34 cellular contexts compared by ENCODE assay signal in genomic region chr6:168411793-168412192, GRCh38. TPM values are rescaled to one million over a fixed set of nuclear protein-coding genes. Genes with fewer than 3 reads are reported as not detected.
"Had no signal": no experiment of that assay in that cellular context is flagged by ENCODE, and none has a peak within 500 bp of the region (broad histone marks: within the 10 kb centered on the region; RNA-seq: fewer than 3 reads in every experiment).

No MANE protein-coding gene starts in this region.

- H3K27me3 ChIP-seq: adrenal gland, body of pancreas, brain microvascular endothelial cell, breast epithelium had no signal

- H3K36me3 Mint-ChIP-seq: activated CD4-positive, alpha-beta memory T cell treated with anti-CD3 and anti-CD28 coated beads for 36 hours; activated CD8-positive, alpha-beta memory T cell treated with anti-CD3 and anti-CD28 coated beads, Interleukin-2, amount 10 ng/mL, durations not matched to agents 7 days and 5 days; activated naive CD4-positive, alpha-beta T cell treated with anti-CD3 and anti-CD28 coated beads, Interleukin-2, amount 50 U/mL, for 72 hours; activated naive CD8-positive, alpha-beta T cell treated with anti-CD3 and anti-CD28 coated beads for 36 hours had no signal

- H3K9me3 ChIP-seq: adrenal gland, body of pancreas, breast epithelium had no signal

- H3K4me3 Mint-ChIP-seq: activated B cell treated with CpG ODN at 0.5 μM for 24 hours; activated CD4-positive, alpha-beta memory T cell treated with anti-CD3 and anti-CD28 coated beads for 36 hours; activated CD4-positive, alpha-beta T cell treated with anti-CD3 and anti-CD28 coated beads, Interleukin-2, amount 10 ng/mL, durations not matched to agents 24 days and 14 days; activated CD8-positive, alpha-beta memory T cell treated with anti-CD3 and anti-CD28 coated beads, Interleukin-2, amount 10 ng/mL, durations not matched to agents 7 days and 5 days; activated CD8-positive, alpha-beta T cell treated with anti-CD3 and anti-CD28 coated beads for 36 hours; activated naive CD4-positive, alpha-beta T cell treated with anti-CD3 and anti-CD28 coated beads for 36 hours; activated naive CD8-positive, alpha-beta T cell treated with anti-CD3 and anti-CD28 coated beads for 36 hours; activated T-cell treated with anti-CD3 and anti-CD28 coated beads, Interleukin-2, amount 50 U/mL, for 4 hours; activated T-cell treated with anti-CD3 and anti-CD28 coated beads, Interleukin-2, amount 50 U/mL, for 72 hours; activated T-helper 1 cell treated with anti-CD3 and anti-CD28 coated beads, Interleukin-12 subunit alpha, Interleukin-12 subunit beta, Interleukin-2, Interleukin-4 antibody, amounts not matched to agents 30 ng/mL and 10 ng/mL and 1 ng/mL, durations not matched to agents 14 hours and 24 hours and 36 hours; activated T-helper 17 cell treated with anti-CD3 and anti-CD28 coated beads, Interleukin-2, amount 50 U/mL, for 72 hours; T-helper 1 cell treated with Interleukin-12 subunit alpha and Interleukin-12 subunit beta and Interleukin-4 antibody, amounts not matched to agents 30 μg/mL and 1 μg/mL, for 36 hours; T-helper 2 cell treated with Interferon-gamma antibody and Interleukin-4, amounts not matched to agents 5 μg/mL and 100 μg/mL, for 36 hours had no signal

- H3K27me3 Mint-ChIP-seq: activated B cell treated with CpG ODN at 0.5 μM for 24 hours; activated CD4-positive, alpha-beta memory T cell treated with anti-CD3 and anti-CD28 coated beads for 36 hours; activated CD4-positive, alpha-beta T cell treated with anti-CD3 and anti-CD28 coated beads, Interleukin-2, amount 10 ng/mL, durations not matched to agents 24 days and 14 days; activated CD8-positive, alpha-beta memory T cell treated with anti-CD3 and anti-CD28 coated beads, Interleukin-2, amount 10 ng/mL, durations not matched to agents 7 days and 5 days; activated CD8-positive, alpha-beta T cell treated with anti-CD3 and anti-CD28 coated beads for 36 hours; activated naive CD8-positive, alpha-beta T cell treated with anti-CD3 and anti-CD28 coated beads for 36 hours had no signal

- H3K27ac ChIP-seq: adrenal gland, body of pancreas, brain microvascular endothelial cell, breast epithelium, VCaP had no signal

- ATAC-seq: activated CD8-positive, alpha-beta memory T cell treated with anti-CD3 and anti-CD28 coated beads, Interleukin-2, amount 10 ng/mL, durations not matched to agents 7 days and 5 days; activated CD8-positive, alpha-beta T cell treated with anti-CD3 and anti-CD28 coated beads for 36 hours; activated naive CD4-positive, alpha-beta T cell treated with anti-CD3 and anti-CD28 coated beads, Interleukin-2, amount 50 U/mL, for 72 hours; activated T-cell treated with anti-CD3 and anti-CD28 coated beads, Interleukin-2, amount 50 U/mL, for 4 hours; activated T-cell treated with anti-CD3 and anti-CD28 coated beads, Interleukin-2, amount 50 U/mL, for 72 hours; activated T-helper 17 cell treated with anti-CD3 and anti-CD28 coated beads, Interleukin-2, amount 50 U/mL, for 72 hours; body of pancreas had no signal

- H3K9me3 Mint-ChIP-seq: activated B cell treated with CpG ODN at 0.5 μM for 24 hours; activated CD4-positive, alpha-beta memory T cell treated with anti-CD3 and anti-CD28 coated beads for 36 hours; activated CD4-positive, alpha-beta T cell treated with anti-CD3 and anti-CD28 coated beads, Interleukin-2, amount 10 ng/mL, durations not matched to agents 24 days and 14 days; activated CD8-positive, alpha-beta T cell treated with anti-CD3 and anti-CD28 coated beads for 36 hours; activated naive CD4-positive, alpha-beta T cell treated with anti-CD3 and anti-CD28 coated beads for 36 hours; activated naive CD4-positive, alpha-beta T cell treated with anti-CD3 and anti-CD28 coated beads, Interleukin-2, amount 50 U/mL, for 72 hours; activated naive CD8-positive, alpha-beta T cell treated with anti-CD3 and anti-CD28 coated beads for 36 hours; activated T-cell treated with anti-CD3 and anti-CD28 coated beads, Interleukin-2, amount 50 U/mL, for 4 hours; activated T-cell treated with anti-CD3 and anti-CD28 coated beads, Interleukin-2, amount 50 U/mL, for 72 hours; activated T-helper 1 cell treated with anti-CD3 and anti-CD28 coated beads, Interleukin-12 subunit alpha, Interleukin-12 subunit beta, Interleukin-2, Interleukin-4 antibody, amounts not matched to agents 30 ng/mL and 10 ng/mL and 1 ng/mL, durations not matched to agents 14 hours and 24 hours and 36 hours; activated T-helper 17 cell treated with anti-CD3 and anti-CD28 coated beads, Interleukin-2, amount 50 U/mL, for 72 hours; T-helper 1 cell treated with Interleukin-12 subunit alpha and Interleukin-12 subunit beta and Interleukin-4 antibody, amounts not matched to agents 30 μg/mL and 1 μg/mL, for 36 hours; T-helper 2 cell treated with Interferon-gamma antibody and Interleukin-4, amounts not matched to agents 5 μg/mL and 100 μg/mL, for 36 hours had no signal

- H3K4me3 ChIP-seq: adrenal gland, body of pancreas, breast epithelium had no signal

- H3K27ac Mint-ChIP-seq: activated B cell treated with CpG ODN at 0.5 μM for 24 hours; activated CD4-positive, alpha-beta memory T cell treated with anti-CD3 and anti-CD28 coated beads for 36 hours; activated CD4-positive, alpha-beta T cell treated with anti-CD3 and anti-CD28 coated beads, Interleukin-2, amount 10 ng/mL, durations not matched to agents 24 days and 14 days; activated CD8-positive, alpha-beta memory T cell treated with anti-CD3 and anti-CD28 coated beads, Interleukin-2, amount 10 ng/mL, durations not matched to agents 7 days and 5 days; activated CD8-positive, alpha-beta T cell treated with anti-CD3 and anti-CD28 coated beads for 36 hours; activated naive CD4-positive, alpha-beta T cell treated with anti-CD3 and anti-CD28 coated beads for 36 hours; activated naive CD4-positive, alpha-beta T cell treated with anti-CD3 and anti-CD28 coated beads, Interleukin-2, amount 50 U/mL, for 72 hours; activated naive CD8-positive, alpha-beta T cell treated with anti-CD3 and anti-CD28 coated beads for 36 hours; activated T-cell treated with anti-CD3 and anti-CD28 coated beads, Interleukin-2, amount 50 U/mL, for 72 hours; activated T-helper 1 cell treated with anti-CD3 and anti-CD28 coated beads, Interleukin-12 subunit alpha, Interleukin-12 subunit beta, Interleukin-2, Interleukin-4 antibody, amounts not matched to agents 30 ng/mL and 10 ng/mL and 1 ng/mL, durations not matched to agents 14 hours and 24 hours and 36 hours; activated T-helper 17 cell treated with anti-CD3 and anti-CD28 coated beads, Interleukin-2, amount 50 U/mL, for 72 hours; T-helper 1 cell treated with Interleukin-12 subunit alpha and Interleukin-12 subunit beta and Interleukin-4 antibody, amounts not matched to agents 30 μg/mL and 1 μg/mL, for 36 hours; T-helper 2 cell treated with Interferon-gamma antibody and Interleukin-4, amounts not matched to agents 5 μg/mL and 100 μg/mL, for 36 hours had no signal

- H3K4me1 ChIP-seq: adrenal gland, body of pancreas, breast epithelium had no signal

- H3K4me1 Mint-ChIP-seq: activated B cell treated with CpG ODN at 0.5 μM for 24 hours; activated CD4-positive, alpha-beta T cell treated with anti-CD3 and anti-CD28 coated beads, Interleukin-2, amount 10 ng/mL, durations not matched to agents 24 days and 14 days; activated CD8-positive, alpha-beta memory T cell treated with anti-CD3 and anti-CD28 coated beads, Interleukin-2, amount 10 ng/mL, durations not matched to agents 7 days and 5 days; activated naive CD8-positive, alpha-beta T cell treated with anti-CD3 and anti-CD28 coated beads for 36 hours; activated T-helper 17 cell treated with anti-CD3 and anti-CD28 coated beads, Interleukin-2, amount 50 U/mL, for 72 hours had no signal

- DNase-seq: activated B cell treated with CpG ODN at 0.5 μM for 24 hours; activated CD4-positive, alpha-beta memory T cell treated with anti-CD3 and anti-CD28 coated beads for 36 hours; activated CD4-positive, alpha-beta T cell treated with anti-CD3 and anti-CD28 coated beads for 4 hours; activated CD4-positive, alpha-beta T cell treated with anti-CD3 and anti-CD28 coated beads, Interleukin-2, amount 10 ng/mL, durations not matched to agents 24 days and 14 days; activated CD4-positive, alpha-beta T cell treated with anti-CD3 and anti-CD28 coated beads, Interleukin-2, amount 50 U/mL, for 1 hour; activated CD4-positive, alpha-beta T cell treated with anti-CD3 and anti-CD28 coated beads, Interleukin-2, amount 50 U/mL, for 4 hours; activated CD4-positive, CD25-positive, alpha-beta regulatory T cell treated with anti-CD3 and anti-CD28 coated beads, Interleukin-2, amount 50 U/mL, for 72 hours; activated CD8-positive, alpha-beta memory T cell treated with anti-CD3 and anti-CD28 coated beads, Interleukin-2, amount 10 ng/mL, durations not matched to agents 7 days and 5 days; activated CD8-positive, alpha-beta T cell treated with anti-CD3 and anti-CD28 coated beads for 36 hours; activated effector memory CD4-positive, alpha-beta T cell treated with anti-CD3 and anti-CD28 coated beads, Interleukin-2, amount 50 U/mL, for 16 hours; activated gamma-delta T cell treated with Interleukin-2 at 50 U/mL for 16 hours; activated naive CD4-positive, alpha-beta T cell; activated naive CD4-positive, alpha-beta T cell treated with anti-CD3 and anti-CD28 coated beads for 36 hours; activated naive CD4-positive, alpha-beta T cell treated with anti-CD3 and anti-CD28 coated beads, Interleukin-2, amount 50 U/mL, for 16 hours; activated naive CD8-positive, alpha-beta T cell treated with anti-CD3 and anti-CD28 coated beads for 36 hours; activated T-cell treated with anti-CD3 and anti-CD28 coated beads for 4 hours; activated T-cell treated with anti-CD3 and anti-CD28 coated beads, Interleukin-2, amount 50 U/mL, for 1 hour; activated T-cell treated with anti-CD3 and anti-CD28 coated beads, Interleukin-2, amount 50 U/mL, for 4 hours; activated T-cell treated with anti-CD3 and anti-CD28 coated beads, Interleukin-2, amount 50 U/mL, for 72 hours; amniotic stem cell; body of pancreas; brain microvascular endothelial cell; central memory CD4-positive, alpha-beta T cell; T-helper 1 cell; T-helper 2 cell; T-helper 9 cell had no signal

- H3K36me3 ChIP-seq: adrenal gland, brain microvascular endothelial cell, breast epithelium had no signal

RNA-seq across cellular contexts. Expression of gene SMOC2, which starts 29.2 kb away (rescaled TPM):
- total RNA-seq: activated B cell treated with CpG ODN at 0.5 μM for 24 hours; activated CD4-positive, alpha-beta memory T cell treated with anti-CD3 and anti-CD28 coated beads for 36 hours; activated CD4-positive, alpha-beta T cell treated with anti-CD3 and anti-CD28 coated beads, Interleukin-2, amount 10 ng/mL, durations not matched to agents 24 days and 14 days; activated CD8-positive, alpha-beta memory T cell treated with anti-CD3 and anti-CD28 coated beads, Interleukin-2, amount 10 ng/mL, durations not matched to agents 7 days and 5 days; activated CD8-positive, alpha-beta T cell treated with anti-CD3 and anti-CD28 coated beads for 36 hours; activated naive CD4-positive, alpha-beta T cell treated with anti-CD3 and anti-CD28 coated beads for 36 hours; activated naive CD4-positive, alpha-beta T cell treated with anti-CD3 and anti-CD28 coated beads, Interleukin-2, amount 50 U/mL, for 72 hours; activated naive CD8-positive, alpha-beta T cell treated with anti-CD3 and anti-CD28 coated beads for 36 hours; activated T-cell treated with anti-CD3 and anti-CD28 coated beads, Interleukin-2, amount 50 U/mL, for 72 hours; activated T-helper 1 cell treated with anti-CD3 and anti-CD28 coated beads, Interleukin-12 subunit alpha, Interleukin-12 subunit beta, Interleukin-2, Interleukin-4 antibody, amounts not matched to agents 30 ng/mL and 10 ng/mL and 1 ng/mL, durations not matched to agents 14 hours and 24 hours and 36 hours; activated T-helper 17 cell treated with anti-CD3 and anti-CD28 coated beads, Interleukin-2, amount 50 U/mL, for 72 hours had no signal
